In genomic region chr2:173651891-173652290, GRCh38 we compare ENCODE assay signal across 22 cellular contexts.
DNase-seq lines count a peak whose midpoint lies in the region; TF ChIP-seq lines count a peak whose summit lies in the region.
"Had no signal": no experiment of that assay in that cellular context is flagged by ENCODE, and none has a peak within 500 bp of the region (broad histone marks: within the 10 kb centered on the region; RNA-seq: fewer than 3 reads in every experiment).

No MANE protein-coding gene starts in this region.

- H3K9me3 ChIP-seq in HUES48 (ENCODE audit: control insufficient read depth, insufficient read depth, low read length) (no peaks in the 10 kb centered on the region), adipocyte (ENCODE audit: control insufficient read depth, low read length) (no peaks in the 10 kb centered on the region), hepatocyte (ENCODE audit: low read depth) (no peaks in the 10 kb centered on the region), smooth muscle cell (replicated peaks; ENCODE audit: low read depth) (no peaks in the 10 kb centered on the region)
- H3K9me3 ChIP-seq: adrenal gland, neutrophil had no signal

- no peaks in the 10 kb centered on the region for H3K9me3 Mint-ChIP-seq in T-helper 2 cell treated with Interferon-gamma antibody and Interleukin-4, amounts not matched to agents 5 μg/mL and 100 μg/mL, for 36 hours

- H3K27me3 ChIP-seq in HUES48 (ENCODE audit: control insufficient read depth, insufficient read depth, low read length) (no peaks in the 10 kb centered on the region), adipocyte (replicated peaks; ENCODE audit: control insufficient read depth, insufficient read depth, low read length) (no peaks in the 10 kb centered on the region), hepatocyte (no peaks in the 10 kb centered on the region), smooth muscle cell (ENCODE audit: low read depth) (no peaks in the 10 kb centered on the region)
- H3K27me3 ChIP-seq: adrenal gland had no signal

- H3K79me2 ChIP-seq in hepatocyte = no peaks in the 10 kb centered on the region
- no peaks in the 10 kb centered on the region for H3K79me2 ChIP-seq in smooth muscle cell (ENCODE audit: low read depth)

- TF ChIP-seq CTCF in hepatocyte (IDR thresholded peaks at IDR 0.05; ENCODE audit: poor library complexity) (no peak), smooth muscle cell (IDR thresholded peaks at IDR 0.05; ENCODE audit: borderline replicate concordance, insufficient read depth, poor library complexity, severe bottlenecking) (no peak)

- no peak overlapping the region for H3K4me3 Mint-ChIP-seq in T-helper 2 cell treated with Interferon-gamma antibody and Interleukin-4, amounts not matched to agents 5 μg/mL and 100 μg/mL, for 36 hours
- H3K4me3 Mint-ChIP-seq: T-helper 17 cell had no signal

- H4K20me1 ChIP-seq in hepatocyte (ENCODE audit: insufficient read depth, poor library complexity, severe bottlenecking) (no peaks in the 10 kb centered on the region), smooth muscle cell (ENCODE audit: low read depth) (no peaks in the 10 kb centered on the region)

- no peaks in the 10 kb centered on the region for H3K4me1 Mint-ChIP-seq in T-helper 2 cell treated with Interferon-gamma antibody and Interleukin-4, amounts not matched to agents 5 μg/mL and 100 μg/mL, for 36 hours (ENCODE audit: low read depth)
- H3K4me1 Mint-ChIP-seq: T-helper 17 cell had no signal

- no peak overlapping the region for H3K27ac Mint-ChIP-seq in T-helper 2 cell treated with Interferon-gamma antibody and Interleukin-4, amounts not matched to agents 5 μg/mL and 100 μg/mL, for 36 hours
- H3K27ac Mint-ChIP-seq: T-helper 17 cell had no signal

- H3K36me3 ChIP-seq in HUES48 (ENCODE audit: control insufficient read depth, insufficient read depth, low read length) (no peaks in the 10 kb centered on the region), adipocyte (ENCODE audit: control insufficient read depth, insufficient read depth, low read length, severe bottlenecking) (no peaks in the 10 kb centered on the region), hepatocyte (replicated peaks; ENCODE audit: insufficient read depth, low read depth) (no peaks in the 10 kb centered on the region), smooth muscle cell (ENCODE audit: low read depth) (no peaks in the 10 kb centered on the region)
- H3K36me3 ChIP-seq: adrenal gland, neutrophil had no signal

- H3K27me3 Mint-ChIP-seq in T-helper 2 cell treated with Interferon-gamma antibody and Interleukin-4, amounts not matched to agents 5 μg/mL and 100 μg/mL, for 36 hours (ENCODE audit: low read depth) = no peaks in the 10 kb centered on the region

- no peak for DNase-seq in adipocyte (ENCODE audit: low read depth)
- no peak for DNase-seq in hepatocyte (ENCODE audit: low spot score)
- no peak for DNase-seq in smooth muscle cell (lab: John Stamatoyannopoulos, UW; ENCODE audit: unreplicated experiment)
- no peak for DNase-seq in NCI-H2171 (lab: John Stamatoyannopoulos, UW)
- no peak for DNase-seq in T-helper 2 cell treated with Interferon-gamma antibody and Interleukin-4, amounts not matched to agents 5 μg/mL and 100 μg/mL, for 36 hours (ENCODE audit: low spot score)
- DNase-seq in medulla oblongata (ENCODE audit: extremely low spot score) = no peak
- DNase-seq in activated gamma-delta T cell (lab: John Stamatoyannopoulos, UW) = no peak
- DNase-seq: activated CD8-positive, alpha-beta memory T cell treated with anti-CD3 and anti-CD28 coated beads for 24 hours; activated gamma-delta T cell treated with Interleukin-2 at 50 U/mL for 16 hours; activated T-cell treated with anti-CD3 and anti-CD28 coated beads, Interleukin-2, amount 50 U/mL, for 1 hour; effector memory CD4-positive, alpha-beta T cell; kidney; MM.1S; NCI-H1417 treated with DMSO at 0.1 percent for 48 hours; NCI-H2081 treated with DMSO at 0.1 percent for 48 hours; stimulated activated CD4-positive, alpha-beta T cell treated with anti-CD3 and anti-CD28 coated beads, Interleukin-4, amount 100 ng/mL, for 1 hour; stimulated activated naive CD4-positive, alpha-beta T cell treated with Interleukin-2 at 50 U/mL for 16 hours; T-helper 17 cell had no signal

- no peak overlapping the region for H3K4me2 ChIP-seq in hepatocyte
- H3K4me2 ChIP-seq in smooth muscle cell = no peak overlapping the region

- H3K36me3 Mint-ChIP-seq in T-helper 2 cell treated with Interferon-gamma antibody and Interleukin-4, amounts not matched to agents 5 μg/mL and 100 μg/mL, for 36 hours (ENCODE audit: low read depth) = no peaks in the 10 kb centered on the region

- peaks cover 13% of the 10 kb centered on the region for H3K4me1 ChIP-seq in HUES48 (ENCODE audit: control insufficient read depth, insufficient read depth, low read length)
- peaks cover 63% of the 10 kb centered on the region for H3K4me1 ChIP-seq in adipocyte (ENCODE audit: control insufficient read depth, insufficient read depth, low read length)
- peaks cover 47% of the 10 kb centered on the region for H3K4me1 ChIP-seq in hepatocyte (ENCODE audit: insufficient read depth)
- H3K4me1 ChIP-seq in smooth muscle cell (ENCODE audit: low read depth) = peaks cover 34% of the 10 kb centered on the region

- 96% methylated on average over 2 of the region's 2 CpGs for WGBS in hepatocyte (ENCODE audit: low lambda C conversion rate, missing lambda C conversion rate)
- 96% methylated on average over 2 of the region's 2 CpGs for WGBS in smooth muscle cell (ENCODE audit: low lambda C conversion rate)

- H3F3A ChIP-seq in smooth muscle cell (ENCODE audit: low read depth) = no peaks in the 10 kb centered on the region

- H3K9me2 ChIP-seq in hepatocyte (replicated peaks; ENCODE audit: insufficient read depth) = no peaks in the 10 kb centered on the region

- H3K4me3 ChIP-seq in HUES48 (ENCODE audit: low read depth, low read length) (no peak overlapping the region), adipocyte (ENCODE audit: low read length) (no peak overlapping the region), hepatocyte (no peak overlapping the region), smooth muscle cell (no peak overlapping the region)
- H3K4me3 ChIP-seq: adrenal gland, lung had no signal

- H3K9ac ChIP-seq in HUES48 (ENCODE audit: low read depth, low read length) (no peak overlapping the region), adipocyte (ENCODE audit: low read length) (peak overlapping the region; percentile 53), smooth muscle cell (ENCODE audit: low read depth) (no peak overlapping the region)

- H3K27ac ChIP-seq in HUES48 (ENCODE audit: low read depth, low read length) (peak overlapping the region; percentile 76), hepatocyte (peak overlapping the region; percentile 87), smooth muscle cell (ENCODE audit: low read depth) (peak overlapping the region; percentile 96)
- H3K27ac ChIP-seq: neutrophil had no signal

- H2AFZ ChIP-seq in hepatocyte (no peak overlapping the region), smooth muscle cell (ENCODE audit: low read depth) (no peak overlapping the region)
